Comparison of ENCODE assay signal across 14 cellular contexts in genomic region chr9:137307255-137308101, GRCh38. TPM values are rescaled to one million over a fixed set of nuclear protein-coding genes. Genes with fewer than 3 reads are reported as not detected.
A peak's percentile ranks its signal among the peaks of the same experiment; 100 is the strongest.
DNase-seq lines count a peak whose midpoint lies in the region; ATAC-seq and TF ChIP-seq lines count a peak whose summit lies in the region.
"Had no signal": no experiment of that assay in that cellular context is flagged by ENCODE, and none has a peak within 500 bp of the region (broad histone marks: within the 10 kb centered on the region; RNA-seq: fewer than 3 reads in every experiment).

No MANE protein-coding gene starts in this region.

- intact Hi-C loops in heart right ventricle (cut with DNase I): no loop called here
- intact Hi-C loops in Right ventricle myocardium superior (cut with DNase I): no loop called here
- intact Hi-C loops in transverse colon (cut with DNase I; ENCODE audit: low total_unique reads): no loop called here

- no peaks in the 10 kb centered on the region for H3K36me3 ChIP-seq in heart right ventricle
- H3K36me3 ChIP-seq in transverse colon: no peaks in the 10 kb centered on the region

- no peak for TF ChIP-seq EP300 in transverse colon (IDR thresholded peaks at IDR 0.05; ENCODE audit: low read depth)

- H3K4me3 ChIP-seq in heart right ventricle (peak overlapping the region in 4 of 10 donors; percentile 8 to 55 (median 50)), transverse colon (peak overlapping the region in 3 of 4 donors; percentile 0 to 53 (median 24))

- TF ChIP-seq CTCF in heart right ventricle (IDR thresholded peaks at IDR 0.05) (no peak), transverse colon (IDR thresholded peaks at IDR 0.05) (no peak), GM10248 (IDR thresholded peaks at IDR 0.05; ENCODE audit: control extremely low read depth, extremely low read depth, low read depth, missing control alignments) (no peak)

- peaks cover 15 to 67% (median 53%) of the 10 kb centered on the region in 9 donors for H3K4me1 ChIP-seq in heart right ventricle
- peaks cover 35 to 82% (median 76%) of the 10 kb centered on the region in 4 donors for H3K4me1 ChIP-seq in transverse colon

- no peak for ATAC-seq in heart right ventricle
- no peak for ATAC-seq in Right ventricle myocardium superior (ENCODE audit: poor library complexity)
- ATAC-seq in HG03196 (IDR thresholded peaks at IDR 0.05; ENCODE audit: unreplicated experiment): no peak
- ATAC-seq: naive thymus-derived CD4-positive, alpha-beta T cell had no signal

- POLR2A ChIA-PET in GM10248 (lab: Yijun Ruan, JAX): no interaction called here

- H3K9me3 ChIP-seq in heart right ventricle: no peaks in the 10 kb centered on the region
- no peaks in the 10 kb centered on the region for H3K9me3 ChIP-seq in transverse colon

- TF ChIP-seq POLR2A in transverse colon (IDR thresholded peaks at IDR 0.05): peak; percentile 24

- H3K27me3 ChIP-seq in heart right ventricle (peaks cover 0 to 59% (median 10%) of the 10 kb centered on the region in 7 donors), transverse colon (no peaks in the 10 kb centered on the region)

- DNase-seq in heart right ventricle: peak in 1 of 2 donors; percentile 16
- DNase-seq in Right ventricle myocardium superior: no peak
- peak; percentile 65 to 82 for DNase-seq in SHP77 (lab: John Stamatoyannopoulos, UW)
- DNase-seq in iPS-NIHi7 (ENCODE audit: extremely low spot score): peak; percentile 75
- peak; percentile 80 for DNase-seq in transverse colon
- no peak for DNase-seq in activated effector memory CD4-positive, alpha-beta T cell treated with Interleukin-2 at 50 U/mL for 16 hours
- DNase-seq in GM10248 (ENCODE audit: extremely low spot score): no peak
- DNase-seq: activated T-cell treated with anti-CD3 and anti-CD28 coated beads, Interleukin-2, amount 50 U/mL, for 1 hour; CD4-positive, alpha-beta memory T cell; HCEC 1CT; naive thymus-derived CD4-positive, alpha-beta T cell; NCI-H1930 had no signal

- WGBS in heart right ventricle, 2 donors: 59 to 60% methylated on average over 30 of the region's 30 CpGs
- 22% methylated on average over 28 of the region's 30 CpGs; no CpG with 5 or more reads in 1 of the 2 donors for WGBS in transverse colon (ENCODE audit: low coverage in 1 of 2), 2 donors

- in situ Hi-C loops in transverse colon (cut with MboI; ENCODE audit: low pct_ligation_motif_present in 1 of 4, low pct_unique_long_range_greater_than_20kb in 1 of 4, low sequenced_read_pairs in 3 of 4): no loop called here

- H3K27ac ChIP-seq in heart right ventricle (peak overlapping the region in 8 of 10 donors; percentile 86 to 96 (median 92)), transverse colon (peak overlapping the region; percentile 86 to 98 (median 96))

- CTCF ChIA-PET in GM10248 (lab: Yijun Ruan, JAX): interaction anchor here (1.4 to 1.6 kb wide), 3 partner anchors 9 to 116 kb away, joined by 3 to 5 read pairs (median 3); partner anchors contain the start of genes EXD3 and NOXA1

RNA-seq across cellular contexts. Expression of gene NRARP, which starts 5.4 kb away (rescaled TPM):
- total RNA-seq in heart right ventricle (10 to 100 TPM in 7 of 10 donors, 1 to 10 TPM in 3; 2.6 to 20.8 (median 11.7) TPM), Right ventricle myocardium superior (4.4 TPM), transverse colon (100 to 1,000 TPM in 3 of 4 donors, 10 to 100 TPM in 1; 92.0 to 343 (median 134) TPM)
- polyA plus RNA-seq in heart right ventricle: 1 to 10 TPM; 2.0 to 5.4 TPM
- polyA plus RNA-seq: CD4-positive, alpha-beta memory T cell; naive thymus-derived CD4-positive, alpha-beta T cell had no signal

RNA-seq across cellular contexts. Expression of gene TOR4A, which starts 30.0 kb away (rescaled TPM):
- total RNA-seq in heart right ventricle (10 to 100 TPM; 15.2 to 21.5 (median 16.8) TPM), Right ventricle myocardium superior (16.6 TPM), transverse colon (100 to 1,000 TPM in 1 of 4 donors, 10 to 100 TPM in 3; 49.2 to 121 (median 71.7) TPM)
- polyA plus RNA-seq in heart right ventricle: 10 to 100 TPM in 1 of 2 donors, 1 to 10 TPM in 1; 4.7 to 11.5 TPM

RNA-seq across cellular contexts. Expression of gene NELFB, which starts 52.4 kb away (rescaled TPM):
- total RNA-seq in heart right ventricle (10 to 100 TPM; 31.6 to 47.1 (median 39.2) TPM), Right ventricle myocardium superior (39.9 TPM), transverse colon (10 to 100 TPM; 28.1 to 90.5 (median 53.9) TPM)
- 10 to 100 TPM; 31.5 to 52.9 TPM for polyA plus RNA-seq in heart right ventricle

RNA-seq across cellular contexts. Expression of gene STPG3, which starts 56.4 kb away (rescaled TPM):
- total RNA-seq in heart right ventricle (under 1 TPM in 3 of 10 donors, not detected in 7; 0.24 to 0.32 (median 0.32) TPM), Right ventricle myocardium superior (1.3 TPM), transverse colon (not detected)
- polyA plus RNA-seq in heart right ventricle: under 1 TPM in 1 of 2 donors, not detected in 1; 0.44 TPM
- total RNA-seq: CD4-positive, alpha-beta memory T cell; naive thymus-derived CD4-positive, alpha-beta T cell had no signal
- polyA plus RNA-seq: CD4-positive, alpha-beta memory T cell; esophagus; naive thymus-derived CD4-positive, alpha-beta T cell had no signal

Comparison
In these comparisons a context has a peak if more than half of its experiments do, and no peak if none do; other contexts are left out.
1. DNase-seq: peak in SHP77 (2 of 2), iPS-NIHi7 (single experiment) and transverse colon (single experiment); none in Right ventricle myocardium superior (single experiment), activated effector memory CD4-positive, alpha-beta T cell treated with Interleukin-2 at 50 U/mL for 16 hours (single experiment) and GM10248 (single experiment).
2. RNA of gene NRARP, which starts 5.4 kb away (total RNA-seq): 92.0 to 343 TPM in transverse colon; 2.6 to 20.8 TPM in heart right ventricle and 4.4 TPM in Right ventricle myocardium superior (single experiment); every median in the first group is over 4 times any median in the second.